1 cellular context compared by ENCODE assay signal in genomic region chr14:68816183-68816942, GRCh38.
TF ChIP-seq lines count a peak whose summit lies in the region.

No MANE protein-coding gene starts in this region.

TF ChIP-seq in HEK293, 187 proteins besides CTCF, POLR2A, EP300 and RAD21 (continued from another document and continues in another):
- TF ChIP-seq, protein P1, sequence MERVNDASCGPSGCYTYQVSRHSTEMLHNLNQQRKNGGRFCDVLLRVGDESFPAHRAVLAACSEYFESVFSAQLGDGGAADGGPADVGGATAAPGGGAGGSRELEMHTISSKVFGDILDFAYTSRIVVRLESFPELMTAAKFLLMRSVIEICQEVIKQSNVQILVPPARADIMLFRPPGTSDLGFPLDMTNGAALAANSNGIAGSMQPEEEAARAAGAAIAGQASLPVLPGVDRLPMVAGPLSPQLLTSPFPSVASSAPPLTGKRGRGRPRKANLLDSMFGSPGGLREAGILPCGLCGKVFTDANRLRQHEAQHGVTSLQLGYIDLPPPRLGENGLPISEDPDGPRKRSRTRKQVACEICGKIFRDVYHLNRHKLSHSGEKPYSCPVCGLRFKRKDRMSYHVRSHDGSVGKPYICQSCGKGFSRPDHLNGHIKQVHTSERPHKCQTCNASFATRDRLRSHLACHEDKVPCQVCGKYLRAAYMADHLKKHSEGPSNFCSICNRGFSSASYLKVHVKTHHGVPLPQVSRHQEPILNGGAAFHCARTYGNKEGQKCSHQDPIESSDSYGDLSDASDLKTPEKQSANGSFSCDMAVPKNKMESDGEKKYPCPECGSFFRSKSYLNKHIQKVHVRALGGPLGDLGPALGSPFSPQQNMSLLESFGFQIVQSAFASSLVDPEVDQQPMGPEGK (tag by site-specific recombination; IDR thresholded peaks at IDR 0.05), result peak; percentile 62
- TF ChIP-seq ZBTB8A (tag by site-specific recombination; IDR thresholded peaks at IDR 0.05) (peak; percentile 75), ZNF544 (tag by site-specific recombination; IDR thresholded peaks at IDR 0.05) (no peak), ZNF214 (tag by site-specific recombination; IDR thresholded peaks at IDR 0.05; ENCODE audit: borderline replicate concordance) (no peak), SCRT1 (tag by site-specific recombination; IDR thresholded peaks at IDR 0.05; ENCODE audit: borderline replicate concordance) (no peak), ZNF785 (tag by site-specific recombination; IDR thresholded peaks at IDR 0.05) (no peak; the same call in 1 of the 2 replicates), ZNF48 (tag by site-specific recombination; IDR thresholded peaks at IDR 0.05) (no peak), ZNF175 (tag by site-specific recombination; IDR thresholded peaks at IDR 0.05) (no peak), ZNF654 (tag by site-specific recombination; IDR thresholded peaks at IDR 0.05; ENCODE audit: low read depth) (peak; percentile 90), ZNF202 (tag by site-specific recombination; IDR thresholded peaks at IDR 0.05; ENCODE audit: borderline replicate concordance) (no peak), ZNF792 (tag by site-specific recombination; IDR thresholded peaks at IDR 0.05) (no peak), GFI1B (tag by site-specific recombination; IDR thresholded peaks at IDR 0.05) (no peak), SETDB1 (IDR thresholded peaks at IDR 0.05; ENCODE audit: insufficient read length, low read length) (no peak), YY2 (tag by site-specific recombination; IDR thresholded peaks at IDR 0.05) (peak; percentile 40; the same call in 1 of the 2 replicates), GLIS2 (tag by site-specific recombination; IDR thresholded peaks at IDR 0.05) (peak; percentile 94), ZNF791 (tag by site-specific recombination; IDR thresholded peaks at IDR 0.05) (no peak), ZNF747 (tag by site-specific recombination; IDR thresholded peaks at IDR 0.05) (no peak), OSR2 (tag by site-specific recombination; IDR thresholded peaks at IDR 0.05) (no peak), SP2 (tag by site-specific recombination; IDR thresholded peaks at IDR 0.05) (no peak), ZNF571 (tag by site-specific recombination; IDR thresholded peaks at IDR 0.05) (no peak), ZNF174 (tag by site-specific recombination; IDR thresholded peaks at IDR 0.05) (0 out of 2 replicates have a peak, but pooled peaks have one; percentile 59), ZFP69B (tag by site-specific recombination; IDR thresholded peaks at IDR 0.05) (0 out of 2 replicates have a peak, but pooled peaks have one; percentile 34), ZNF529 (tag by site-specific recombination; IDR thresholded peaks at IDR 0.05; ENCODE audit: insufficient replicate concordance) (no peak), ZNF670 (tag by site-specific recombination; IDR thresholded peaks at IDR 0.05; ENCODE audit: low read depth) (no peak), ZNF169 (tag by site-specific recombination; IDR thresholded peaks at IDR 0.05) (no peak), TCF7L2 (IDR thresholded peaks at IDR 0.05; ENCODE audit: borderline replicate concordance, low read depth, low read length) (no peak), ZNF664 (tag by site-specific recombination; IDR thresholded peaks at IDR 0.05) (no peak), ZNF140 (tag by site-specific recombination; IDR thresholded peaks at IDR 0.05) (no peak), ZSCAN23 (tag by site-specific recombination; IDR thresholded peaks at IDR 0.05) (no peak), ZNF830 (tag by site-specific recombination; IDR thresholded peaks at IDR 0.05; ENCODE audit: low read depth) (no peak), ZNF610 (tag by site-specific recombination; IDR thresholded peaks at IDR 0.05; ENCODE audit: borderline replicate concordance) (peak; percentile 70; the same call in 1 of the 2 replicates), BCL6B (tag by site-specific recombination; IDR thresholded peaks at IDR 0.05) (no peak), ZNF626 (tag by site-specific recombination; IDR thresholded peaks at IDR 0.05) (no peak), ZBTB17 (tag by site-specific recombination; IDR thresholded peaks at IDR 0.05) (peak; percentile 65; the same call in 1 of the 2 replicates), BCL11B (tag by site-specific recombination; IDR thresholded peaks at IDR 0.05; ENCODE audit: low read depth) (no peak), ZNF555 (tag by site-specific recombination; conservative IDR thresholded peaks at IDR 0.05) (no peak), ZNF37A (tag by site-specific recombination; IDR thresholded peaks at IDR 0.05) (no peak), ZNF600 (tag by site-specific recombination; IDR thresholded peaks at IDR 0.05) (peak; percentile 92), EGR2 (tag by site-specific recombination; IDR thresholded peaks at IDR 0.05; ENCODE audit: low read depth) (no peak), ZNF76 (tag by site-specific recombination; IDR thresholded peaks at IDR 0.05; ENCODE audit: borderline replicate concordance, low read depth) (peak; percentile 82; the same call in 1 of the 2 replicates), ZBTB7A (tag by site-specific recombination; IDR thresholded peaks at IDR 0.05; ENCODE audit: low read depth) (peak; percentile 83; the same call in 1 of the 2 replicates)
- TF ChIP-seq, protein P2, sequence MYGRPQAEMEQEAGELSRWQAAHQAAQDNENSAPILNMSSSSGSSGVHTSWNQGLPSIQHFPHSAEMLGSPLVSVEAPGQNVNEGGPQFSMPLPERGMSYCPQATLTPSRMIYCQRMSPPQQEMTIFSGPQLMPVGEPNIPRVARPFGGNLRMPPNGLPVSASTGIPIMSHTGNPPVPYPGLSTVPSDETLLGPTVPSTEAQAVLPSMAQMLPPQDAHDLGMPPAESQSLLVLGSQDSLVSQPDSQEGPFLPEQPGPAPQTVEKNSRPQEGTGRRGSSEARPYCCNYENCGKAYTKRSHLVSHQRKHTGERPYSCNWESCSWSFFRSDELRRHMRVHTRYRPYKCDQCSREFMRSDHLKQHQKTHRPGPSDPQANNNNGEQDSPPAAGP (tag by site-specific recombination; IDR thresholded peaks at IDR 0.05), result 0 out of 2 replicates have a peak, but pooled peaks have one; percentile 44
- TF ChIP-seq, protein P3, sequence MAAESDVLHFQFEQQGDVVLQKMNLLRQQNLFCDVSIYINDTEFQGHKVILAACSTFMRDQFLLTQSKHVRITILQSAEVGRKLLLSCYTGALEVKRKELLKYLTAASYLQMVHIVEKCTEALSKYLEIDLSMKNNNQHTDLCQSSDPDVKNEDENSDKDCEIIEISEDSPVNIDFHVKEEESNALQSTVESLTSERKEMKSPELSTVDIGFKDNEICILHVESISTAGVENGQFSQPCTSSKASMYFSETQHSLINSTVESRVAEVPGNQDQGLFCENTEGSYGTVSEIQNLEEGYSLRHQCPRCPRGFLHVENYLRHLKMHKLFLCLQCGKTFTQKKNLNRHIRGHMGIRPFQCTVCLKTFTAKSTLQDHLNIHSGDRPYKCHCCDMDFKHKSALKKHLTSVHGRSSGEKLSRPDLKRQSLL (tag by site-specific recombination; IDR thresholded peaks at IDR 0.05), result no peak
- TF ChIP-seq, protein P4, sequence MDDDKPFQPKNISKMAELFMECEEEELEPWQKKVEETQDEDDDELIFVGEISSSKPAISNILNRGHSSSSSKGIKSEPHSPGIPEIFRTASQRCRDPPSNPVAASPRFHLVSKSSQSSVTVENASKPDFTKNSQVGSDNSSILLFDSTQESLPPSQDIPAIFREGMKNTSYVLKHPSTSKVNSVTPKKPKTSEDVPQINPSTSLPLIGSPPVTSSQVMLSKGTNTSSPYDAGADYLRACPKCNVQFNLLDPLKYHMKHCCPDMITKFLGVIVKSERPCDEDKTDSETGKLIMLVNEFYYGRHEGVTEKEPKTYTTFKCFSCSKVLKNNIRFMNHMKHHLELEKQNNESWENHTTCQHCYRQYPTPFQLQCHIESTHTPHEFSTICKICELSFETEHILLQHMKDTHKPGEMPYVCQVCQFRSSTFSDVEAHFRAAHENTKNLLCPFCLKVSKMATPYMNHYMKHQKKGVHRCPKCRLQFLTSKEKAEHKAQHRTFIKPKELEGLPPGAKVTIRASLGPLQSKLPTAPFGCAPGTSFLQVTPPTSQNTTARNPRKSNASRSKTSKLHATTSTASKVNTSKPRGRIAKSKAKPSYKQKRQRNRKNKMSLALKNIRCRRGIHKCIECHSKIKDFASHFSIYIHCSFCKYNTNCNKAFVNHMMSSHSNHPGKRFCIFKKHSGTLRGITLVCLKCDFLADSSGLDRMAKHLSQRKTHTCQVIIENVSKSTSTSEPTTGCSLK (tag by site-specific recombination; IDR thresholded peaks at IDR 0.05), result no peak
- TF ChIP-seq, protein P5, sequence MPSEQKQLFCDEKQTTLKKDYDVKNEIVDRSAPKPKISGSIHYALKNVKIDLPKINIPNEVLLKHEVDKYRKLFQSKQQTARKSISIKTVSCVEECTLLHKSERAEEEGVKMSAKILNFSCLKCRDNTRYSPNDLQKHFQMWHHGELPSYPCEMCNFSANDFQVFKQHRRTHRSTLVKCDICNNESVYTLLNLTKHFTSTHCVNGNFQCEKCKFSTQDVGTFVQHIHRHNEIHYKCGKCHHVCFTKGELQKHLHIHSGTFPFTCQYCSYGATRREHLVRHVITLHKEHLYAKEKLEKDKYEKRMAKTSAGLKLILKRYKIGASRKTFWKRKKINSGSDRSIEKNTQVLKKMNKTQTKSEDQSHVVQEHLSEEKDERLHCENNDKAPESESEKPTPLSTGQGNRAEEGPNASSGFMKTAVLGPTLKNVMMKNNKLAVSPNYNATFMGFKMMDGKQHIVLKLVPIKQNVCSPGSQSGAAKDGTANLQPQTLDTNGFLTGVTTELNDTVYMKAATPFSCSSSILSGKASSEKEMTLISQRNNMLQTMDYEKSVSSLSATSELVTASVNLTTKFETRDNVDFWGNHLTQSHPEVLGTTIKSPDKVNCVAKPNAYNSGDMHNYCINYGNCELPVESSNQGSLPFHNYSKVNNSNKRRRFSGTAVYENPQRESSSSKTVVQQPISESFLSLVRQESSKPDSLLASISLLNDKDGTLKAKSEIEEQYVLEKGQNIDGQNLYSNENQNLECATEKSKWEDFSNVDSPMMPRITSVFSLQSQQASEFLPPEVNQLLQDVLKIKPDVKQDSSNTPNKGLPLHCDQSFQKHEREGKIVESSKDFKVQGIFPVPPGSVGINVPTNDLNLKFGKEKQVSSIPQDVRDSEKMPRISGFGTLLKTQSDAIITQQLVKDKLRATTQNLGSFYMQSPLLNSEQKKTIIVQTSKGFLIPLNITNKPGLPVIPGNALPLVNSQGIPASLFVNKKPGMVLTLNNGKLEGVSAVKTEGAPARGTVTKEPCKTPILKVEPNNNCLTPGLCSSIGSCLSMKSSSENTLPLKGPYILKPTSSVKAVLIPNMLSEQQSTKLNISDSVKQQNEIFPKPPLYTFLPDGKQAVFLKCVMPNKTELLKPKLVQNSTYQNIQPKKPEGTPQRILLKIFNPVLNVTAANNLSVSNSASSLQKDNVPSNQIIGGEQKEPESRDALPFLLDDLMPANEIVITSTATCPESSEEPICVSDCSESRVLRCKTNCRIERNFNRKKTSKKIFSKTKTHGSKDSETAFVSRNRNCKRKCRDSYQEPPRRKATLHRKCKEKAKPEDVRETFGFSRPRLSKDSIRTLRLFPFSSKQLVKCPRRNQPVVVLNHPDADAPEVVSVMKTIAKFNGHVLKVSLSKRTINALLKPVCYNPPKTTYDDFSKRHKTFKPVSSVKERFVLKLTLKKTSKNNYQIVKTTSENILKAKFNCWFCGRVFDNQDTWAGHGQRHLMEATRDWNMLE (tag by site-specific recombination; conservative IDR thresholded peaks at IDR 0.05; ENCODE audit: low read depth), result no peak
- TF ChIP-seq, protein P6, sequence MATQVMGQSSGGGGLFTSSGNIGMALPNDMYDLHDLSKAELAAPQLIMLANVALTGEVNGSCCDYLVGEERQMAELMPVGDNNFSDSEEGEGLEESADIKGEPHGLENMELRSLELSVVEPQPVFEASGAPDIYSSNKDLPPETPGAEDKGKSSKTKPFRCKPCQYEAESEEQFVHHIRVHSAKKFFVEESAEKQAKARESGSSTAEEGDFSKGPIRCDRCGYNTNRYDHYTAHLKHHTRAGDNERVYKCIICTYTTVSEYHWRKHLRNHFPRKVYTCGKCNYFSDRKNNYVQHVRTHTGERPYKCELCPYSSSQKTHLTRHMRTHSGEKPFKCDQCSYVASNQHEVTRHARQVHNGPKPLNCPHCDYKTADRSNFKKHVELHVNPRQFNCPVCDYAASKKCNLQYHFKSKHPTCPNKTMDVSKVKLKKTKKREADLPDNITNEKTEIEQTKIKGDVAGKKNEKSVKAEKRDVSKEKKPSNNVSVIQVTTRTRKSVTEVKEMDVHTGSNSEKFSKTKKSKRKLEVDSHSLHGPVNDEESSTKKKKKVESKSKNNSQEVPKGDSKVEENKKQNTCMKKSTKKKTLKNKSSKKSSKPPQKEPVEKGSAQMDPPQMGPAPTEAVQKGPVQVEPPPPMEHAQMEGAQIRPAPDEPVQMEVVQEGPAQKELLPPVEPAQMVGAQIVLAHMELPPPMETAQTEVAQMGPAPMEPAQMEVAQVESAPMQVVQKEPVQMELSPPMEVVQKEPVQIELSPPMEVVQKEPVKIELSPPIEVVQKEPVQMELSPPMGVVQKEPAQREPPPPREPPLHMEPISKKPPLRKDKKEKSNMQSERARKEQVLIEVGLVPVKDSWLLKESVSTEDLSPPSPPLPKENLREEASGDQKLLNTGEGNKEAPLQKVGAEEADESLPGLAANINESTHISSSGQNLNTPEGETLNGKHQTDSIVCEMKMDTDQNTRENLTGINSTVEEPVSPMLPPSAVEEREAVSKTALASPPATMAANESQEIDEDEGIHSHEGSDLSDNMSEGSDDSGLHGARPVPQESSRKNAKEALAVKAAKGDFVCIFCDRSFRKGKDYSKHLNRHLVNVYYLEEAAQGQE (tag by site-specific recombination; IDR thresholded peaks at IDR 0.05), result no peak
- TF ChIP-seq, protein P7, sequence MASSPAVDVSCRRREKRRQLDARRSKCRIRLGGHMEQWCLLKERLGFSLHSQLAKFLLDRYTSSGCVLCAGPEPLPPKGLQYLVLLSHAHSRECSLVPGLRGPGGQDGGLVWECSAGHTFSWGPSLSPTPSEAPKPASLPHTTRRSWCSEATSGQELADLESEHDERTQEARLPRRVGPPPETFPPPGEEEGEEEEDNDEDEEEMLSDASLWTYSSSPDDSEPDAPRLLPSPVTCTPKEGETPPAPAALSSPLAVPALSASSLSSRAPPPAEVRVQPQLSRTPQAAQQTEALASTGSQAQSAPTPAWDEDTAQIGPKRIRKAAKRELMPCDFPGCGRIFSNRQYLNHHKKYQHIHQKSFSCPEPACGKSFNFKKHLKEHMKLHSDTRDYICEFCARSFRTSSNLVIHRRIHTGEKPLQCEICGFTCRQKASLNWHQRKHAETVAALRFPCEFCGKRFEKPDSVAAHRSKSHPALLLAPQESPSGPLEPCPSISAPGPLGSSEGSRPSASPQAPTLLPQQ (tag by site-specific recombination; IDR thresholded peaks at IDR 0.05), result peak; percentile 78
